Comparison of ENCODE assay signal across 1 cellular context in the genomic region with DNA sequence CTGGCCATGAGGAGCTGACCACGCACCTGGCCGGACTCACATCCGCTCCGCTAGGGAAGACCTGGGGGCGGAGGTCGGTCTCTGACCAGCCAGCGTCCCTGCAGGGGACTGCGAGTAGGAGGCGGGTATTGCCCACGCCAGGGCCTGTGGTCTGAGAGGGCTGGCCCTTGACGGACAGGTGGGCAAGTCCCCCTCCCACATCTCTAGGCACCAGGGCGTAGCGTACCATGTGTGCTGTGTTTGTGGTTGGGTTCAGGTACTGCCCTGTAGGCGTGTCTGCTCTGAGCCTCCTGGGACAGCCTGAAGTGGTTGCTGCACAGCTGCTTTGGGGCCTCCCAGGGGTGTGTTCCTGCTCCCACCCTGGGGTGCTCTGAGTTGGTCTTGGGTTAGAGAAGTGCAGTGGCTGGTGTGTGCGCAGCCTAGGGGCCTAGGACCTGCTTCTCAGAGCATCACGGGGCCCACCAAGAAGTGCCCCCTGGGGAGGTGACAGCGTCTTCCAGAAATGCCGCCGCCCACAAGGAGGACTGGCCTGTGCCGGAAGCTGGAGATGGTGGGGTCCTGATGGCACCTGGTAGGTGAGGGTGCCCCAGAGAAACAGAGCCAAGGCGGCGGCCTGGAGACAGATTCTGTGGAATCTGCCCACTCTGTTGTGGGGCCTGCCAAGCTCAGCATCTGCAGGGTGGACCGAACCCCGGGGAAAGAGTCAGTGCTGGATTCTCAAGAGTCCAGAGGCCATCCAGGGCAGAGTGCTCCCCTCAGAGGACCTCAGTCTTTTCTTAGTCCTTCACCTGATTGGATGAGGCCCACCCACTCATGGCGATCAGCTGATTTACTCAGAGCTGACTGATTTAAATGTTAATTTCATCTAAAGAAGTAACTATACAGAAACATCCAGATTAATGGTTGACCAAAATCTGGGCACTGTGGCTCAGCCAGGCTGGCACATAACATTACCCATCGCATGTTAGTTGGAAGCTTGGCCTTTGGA.
TF ChIP-seq lines count a peak whose summit lies in the region.

No MANE protein-coding gene starts in this region.

TF ChIP-seq in HepG2, 621 proteins besides CTCF, POLR2A, EP300 and RAD21:
- TF ChIP-seq GABPB1 (CRISPR knock-in tag; IDR thresholded peaks at IDR 0.05) (no peak), ZNF768 (CRISPR knock-in tag; IDR thresholded peaks at IDR 0.05) (peak; percentile 6; the same call in 1 of the 2 replicates), ZIK1 (CRISPR knock-in tag; IDR thresholded peaks at IDR 0.05; ENCODE audit: borderline replicate concordance, low read depth) (0 out of 2 replicates have a peak, but pooled peaks have one; percentile 11), FOXA1 (IDR thresholded peaks at IDR 0.05) (no peak), FOXA1 (CRISPR knock-in tag; IDR thresholded peaks at IDR 0.05) (no peak), ZBTB38 (CRISPR knock-in tag; IDR thresholded peaks at IDR 0.05) (peak; percentile 40; the same call in 1 of the 2 replicates), AGO2 (optimal IDR thresholded peaks at IDR 0.05; ENCODE audit: low read depth, low read length) (peak; percentile 90), ZNF282 (IDR thresholded peaks at IDR 0.05; ENCODE audit: partially characterized antibody) (no peak), FOSL1 (CRISPR knock-in tag; IDR thresholded peaks at IDR 0.05; ENCODE audit: borderline replicate concordance) (no peak), HIVEP1 (CRISPR knock-in tag; IDR thresholded peaks at IDR 0.05) (no peak), RELA (CRISPR knock-in tag; IDR thresholded peaks at IDR 0.05) (no peak), ZNF780A (CRISPR knock-in tag; IDR thresholded peaks at IDR 0.05) (0 out of 2 replicates have a peak, but pooled peaks have one; percentile 50), ZNF776 (CRISPR knock-in tag; IDR thresholded peaks at IDR 0.05) (0 out of 2 replicates have a peak, but pooled peaks have one; percentile 37), BORCS8-MEF2B (CRISPR knock-in tag; IDR thresholded peaks at IDR 0.05) (no peak), ZNF589 (CRISPR knock-in tag; conservative IDR thresholded peaks at IDR 0.05) (0 out of 2 replicates have a peak, but pooled peaks have one; percentile 26), EZH2 (conservative IDR thresholded peaks at IDR 0.05; ENCODE audit: low read depth, low read length) (no peak), ZNF263 (CRISPR knock-in tag; IDR thresholded peaks at IDR 0.05) (peak; percentile 78)
- TF ChIP-seq, protein P1, sequence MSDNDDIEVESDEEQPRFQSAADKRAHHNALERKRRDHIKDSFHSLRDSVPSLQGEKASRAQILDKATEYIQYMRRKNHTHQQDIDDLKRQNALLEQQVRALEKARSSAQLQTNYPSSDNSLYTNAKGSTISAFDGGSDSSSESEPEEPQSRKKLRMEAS (IDR thresholded peaks at IDR 0.05): 0 out of 2 replicates have a peak, but pooled peaks have one; percentile 15
- TF ChIP-seq, protein P2, sequence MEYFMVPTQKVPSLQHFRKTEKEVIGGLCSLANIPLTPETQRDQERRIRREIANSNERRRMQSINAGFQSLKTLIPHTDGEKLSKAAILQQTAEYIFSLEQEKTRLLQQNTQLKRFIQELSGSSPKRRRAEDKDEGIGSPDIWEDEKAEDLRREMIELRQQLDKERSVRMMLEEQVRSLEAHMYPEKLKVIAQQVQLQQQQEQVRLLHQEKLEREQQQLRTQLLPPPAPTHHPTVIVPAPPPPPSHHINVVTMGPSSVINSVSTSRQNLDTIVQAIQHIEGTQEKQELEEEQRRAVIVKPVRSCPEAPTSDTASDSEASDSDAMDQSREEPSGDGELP (IDR thresholded peaks at IDR 0.05; ENCODE audit: borderline replicate concordance, low read depth): peak; percentile 59; the same call in 1 of the 2 replicates
- TF ChIP-seq, protein P3, sequence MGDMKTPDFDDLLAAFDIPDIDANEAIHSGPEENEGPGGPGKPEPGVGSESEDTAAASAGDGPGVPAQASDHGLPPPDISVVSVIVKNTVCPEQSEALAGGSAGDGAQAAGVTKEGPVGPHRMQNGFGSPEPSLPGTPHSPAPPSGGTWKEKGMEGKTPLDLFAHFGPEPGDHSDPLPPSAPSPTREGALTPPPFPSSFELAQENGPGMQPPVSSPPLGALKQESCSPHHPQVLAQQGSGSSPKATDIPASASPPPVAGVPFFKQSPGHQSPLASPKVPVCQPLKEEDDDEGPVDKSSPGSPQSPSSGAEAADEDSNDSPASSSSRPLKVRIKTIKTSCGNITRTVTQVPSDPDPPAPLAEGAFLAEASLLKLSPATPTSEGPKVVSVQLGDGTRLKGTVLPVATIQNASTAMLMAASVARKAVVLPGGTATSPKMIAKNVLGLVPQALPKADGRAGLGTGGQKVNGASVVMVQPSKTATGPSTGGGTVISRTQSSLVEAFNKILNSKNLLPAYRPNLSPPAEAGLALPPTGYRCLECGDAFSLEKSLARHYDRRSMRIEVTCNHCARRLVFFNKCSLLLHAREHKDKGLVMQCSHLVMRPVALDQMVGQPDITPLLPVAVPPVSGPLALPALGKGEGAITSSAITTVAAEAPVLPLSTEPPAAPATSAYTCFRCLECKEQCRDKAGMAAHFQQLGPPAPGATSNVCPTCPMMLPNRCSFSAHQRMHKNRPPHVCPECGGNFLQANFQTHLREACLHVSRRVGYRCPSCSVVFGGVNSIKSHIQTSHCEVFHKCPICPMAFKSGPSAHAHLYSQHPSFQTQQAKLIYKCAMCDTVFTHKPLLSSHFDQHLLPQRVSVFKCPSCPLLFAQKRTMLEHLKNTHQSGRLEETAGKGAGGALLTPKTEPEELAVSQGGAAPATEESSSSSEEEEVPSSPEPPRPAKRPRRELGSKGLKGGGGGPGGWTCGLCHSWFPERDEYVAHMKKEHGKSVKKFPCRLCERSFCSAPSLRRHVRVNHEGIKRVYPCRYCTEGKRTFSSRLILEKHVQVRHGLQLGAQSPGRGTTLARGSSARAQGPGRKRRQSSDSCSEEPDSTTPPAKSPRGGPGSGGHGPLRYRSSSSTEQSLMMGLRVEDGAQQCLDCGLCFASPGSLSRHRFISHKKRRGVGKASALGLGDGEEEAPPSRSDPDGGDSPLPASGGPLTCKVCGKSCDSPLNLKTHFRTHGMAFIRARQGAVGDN (CRISPR knock-in tag; IDR thresholded peaks at IDR 0.05): peak; percentile 15; the same call in 1 of the 2 replicates
